In genomic region chr3:102791641-102792589, GRCh38 we compare ENCODE assay signal across 26 cellular contexts.
DNase-seq lines count a peak whose midpoint lies in the region; TF ChIP-seq lines count a peak whose summit lies in the region.
"Had no signal": no experiment of that assay in that cellular context is flagged by ENCODE, and none has a peak within 500 bp of the region (broad histone marks: within the 10 kb centered on the region; RNA-seq: fewer than 3 reads in every experiment).

No MANE protein-coding gene starts in this region.

- CTCF ChIA-PET in BJ (lab: Yijun Ruan, JAX): interaction anchor here (1.6 kb wide), 1 partner anchor 118 kb away, joined by 4 read pairs; no protein-coding TSS in a partner anchor

- H4K20me1 ChIP-seq in osteoblast (ENCODE audit: insufficient read depth, low read length): no peaks in the 10 kb centered on the region

- TF ChIP-seq CTCF in BJ (IDR thresholded peaks at IDR 0.05; ENCODE audit: insufficient read depth, low read depth, low read length): no peak
- no peak for TF ChIP-seq CTCF in astrocyte of the spinal cord (IDR thresholded peaks at IDR 0.05; ENCODE audit: low read depth, low read length)
- TF ChIP-seq CTCF in osteoblast (IDR thresholded peaks at IDR 0.05; ENCODE audit: extremely low read depth, low read depth, low read length): no peak

- H3K36me3 ChIP-seq in BJ (ENCODE audit: control insufficient read depth, insufficient read depth, low read length): no peaks in the 10 kb centered on the region
- no peaks in the 10 kb centered on the region for H3K36me3 ChIP-seq in MG63
- H3K36me3 ChIP-seq in osteoblast (ENCODE audit: insufficient read depth, low read length): no peaks in the 10 kb centered on the region
- H3K36me3 ChIP-seq: left lung, tibial artery had no signal

- DNase-seq in BJ (ENCODE audit: low read depth) (peak; percentile 20), MG63 (peak; percentile 78), astrocyte of the spinal cord (ENCODE audit: low read depth, low spot score) (peak; percentile 55), osteoblast (ENCODE audit: insufficient read length, low spot score, missing footprints) (peak; percentile 5), GF-D8 (lab: John Stamatoyannopoulos, UW) (no peak), GM19238 (ENCODE audit: insufficient read length, low spot score) (no peak)
- no peak for DNase-seq in activated CD4-positive, alpha-beta T cell treated with anti-CD3 and anti-CD28 coated beads, Interleukin-2, amount 50 U/mL, for 4 hours
- DNase-seq in activated T-cell treated with anti-CD3 and anti-CD28 coated beads, Interleukin-2, amount 50 U/mL, for 48 hours: no peak
- DNase-seq: activated B cell treated with CpG ODN at 0.5 μM for 24 hours; activated CD4-positive, alpha-beta T cell treated with anti-CD3 and anti-CD28 coated beads, Interleukin-2, amount 50 U/mL, for 48 hours; activated CD8-positive, alpha-beta memory T cell treated with anti-CD3 and anti-CD28 coated beads, Interleukin-2, amount 50 U/mL, for 48 hours; AML-193; body of pancreas; CD8-positive, alpha-beta memory T cell; cerebellar nuclear complex; H7; hypothalamus; left lung; naive thymus-derived CD8-positive, alpha-beta T cell; NCI-H1092; NCI-H187 treated with DMSO at 0.1 percent for 48 hours; NCI-H82; right cardiac atrium; stimulated activated naive CD8-positive, alpha-beta T cell treated with anti-CD3 and anti-CD28 coated beads, Interleukin-15, amount 100 ng/mL, for 72 hours; T-helper 9 cell; tibial artery had no signal

- no peaks in the 10 kb centered on the region for H3K79me2 ChIP-seq in osteoblast (ENCODE audit: insufficient read depth, low read length)

- H3K4me3 ChIP-seq in BJ (ENCODE audit: low read depth, low read length) (no peak overlapping the region), MG63 (no peak overlapping the region), astrocyte of the spinal cord (ENCODE audit: low read depth, low read length) (no peak overlapping the region), osteoblast (ENCODE audit: insufficient read depth, low read length) (no peak overlapping the region)
- H3K4me3 ChIP-seq: body of pancreas, left lung, tibial artery had no signal

- in situ Hi-C loops in astrocyte of the spinal cord (cut with HindIII; ENCODE audit: low sequenced_read_pairs): no loop called here

- no peaks in the 10 kb centered on the region for H3K27me3 ChIP-seq in BJ (ENCODE audit: control insufficient read depth, insufficient read depth, low read length)
- H3K27me3 ChIP-seq in MG63: no peaks in the 10 kb centered on the region
- no peaks in the 10 kb centered on the region for H3K27me3 ChIP-seq in osteoblast (ENCODE audit: insufficient read depth, low read length)
- H3K27me3 ChIP-seq: body of pancreas, left lung, tibial artery had no signal

- POLR2A ChIA-PET in BJ (lab: Charles Lee): interaction anchor here (0.6 kb wide), 1 partner anchor 69 kb away, joined by 4 read pairs; no protein-coding TSS in a partner anchor

- no peaks in the 10 kb centered on the region for H3K4me1 ChIP-seq in osteoblast (ENCODE audit: insufficient read depth, low read length)
- H3K4me1 ChIP-seq: body of pancreas, left lung, tibial artery had no signal

- H3K9me3 ChIP-seq in MG63 (no peaks in the 10 kb centered on the region), osteoblast (ENCODE audit: low read depth, low read length) (no peaks in the 10 kb centered on the region)
- H3K9me3 ChIP-seq: body of pancreas, left lung, tibial artery had no signal

- H2AFZ ChIP-seq in osteoblast (ENCODE audit: low read length): no peak overlapping the region

- no peak overlapping the region for H3K4me2 ChIP-seq in osteoblast (ENCODE audit: insufficient read depth, low read length)

- H3K27ac ChIP-seq in osteoblast (ENCODE audit: low read depth, low read length): no peak overlapping the region
- H3K27ac ChIP-seq: body of pancreas, left lung, tibial artery had no signal

Comparison
In these comparisons a context has a peak if more than half of its experiments do, and no peak if none do; other contexts are left out.
1. DNase-seq: peak in BJ (single experiment), MG63 (single experiment), astrocyte of the spinal cord (single experiment) and osteoblast (single experiment); none in activated CD4-positive, alpha-beta T cell treated with anti-CD3 and anti-CD28 coated beads, Interleukin-2, amount 50 U/mL, for 4 hours (0 of 2), activated T-cell treated with anti-CD3 and anti-CD28 coated beads, Interleukin-2, amount 50 U/mL, for 48 hours (0 of 2), GF-D8 (single experiment) and GM19238 (single experiment).